In genomic region chr3:156543043-156543555, GRCh38 we compare ENCODE assay signal across 18 cellular contexts. TPM values are rescaled to one million over a fixed set of nuclear protein-coding genes. Genes with fewer than 3 reads are reported as not detected.
DNase-seq lines count a peak whose midpoint lies in the region; ATAC-seq and TF ChIP-seq lines count a peak whose summit lies in the region.
"Had no signal": no experiment of that assay in that cellular context is flagged by ENCODE, and none has a peak within 500 bp of the region (broad histone marks: within the 10 kb centered on the region; RNA-seq: fewer than 3 reads in every experiment).

No MANE protein-coding gene starts in this region.

- no peak overlapping the region for H2AFZ ChIP-seq in hepatocyte

- H3K9me2 ChIP-seq in hepatocyte (replicated peaks; ENCODE audit: insufficient read depth), result no peaks in the 10 kb centered on the region

- peaks cover 4% of the 10 kb centered on the region for H4K20me1 ChIP-seq in hepatocyte (ENCODE audit: insufficient read depth, poor library complexity, severe bottlenecking)

- no peak for TF ChIP-seq EP300 in transverse colon (IDR thresholded peaks at IDR 0.05; ENCODE audit: low read depth)

- in situ Hi-C loops in transverse colon (cut with MboI; ENCODE audit: low pct_ligation_motif_present in 1 of 4, low pct_unique_long_range_greater_than_20kb in 1 of 4, low sequenced_read_pairs in 3 of 4), result loop anchor here in 1 of 4 donors (10.0 kb wide), 1 partner anchor 542 kb away; no protein-coding TSS in a partner anchor

- TF ChIP-seq POLR2A in heart left ventricle (IDR thresholded peaks at IDR 0.05) (no peak), transverse colon (IDR thresholded peaks at IDR 0.05) (no peak), body of pancreas (IDR thresholded peaks at IDR 0.05) (no peak)

- H3K4me3 ChIP-seq in heart left ventricle (no peak overlapping the region), psoas muscle (no peak overlapping the region), transverse colon (no peak overlapping the region), hepatocyte (no peak overlapping the region), body of pancreas (no peak overlapping the region)

- peak overlapping the region; percentile 56 to 89 (median 70) for H3K27ac ChIP-seq in heart left ventricle
- H3K27ac ChIP-seq in psoas muscle, result peak overlapping the region; percentile 33
- H3K27ac ChIP-seq in transverse colon, result peak overlapping the region; percentile 3 to 59 (median 18)
- no peak overlapping the region for H3K27ac ChIP-seq in hepatocyte
- H3K27ac ChIP-seq in body of pancreas, result peak overlapping the region in 2 of 4 donors; percentile 43 to 49
- H3K27ac ChIP-seq: HL-60 had no signal

- intact Hi-C loops in heart left ventricle (cut with DNase I) (loop anchor here in 6 of 10 donors (5.0 to 10.0 kb wide), 5 partner anchors 272 to 594 kb away; no protein-coding TSS in a partner anchor), Right ventricle myocardium superior (cut with DNase I) (no loop called here), psoas muscle (cut with DNase I) (loop anchor here in 1 of 2 donors (10.0 kb wide), 1 partner anchor 272 kb away; no protein-coding TSS in a partner anchor), transverse colon (cut with DNase I; ENCODE audit: low total_unique reads) (loop anchor here (10.0 kb wide), 1 partner anchor 592 kb away; no protein-coding TSS in a partner anchor), body of pancreas (cut with DNase I) (loop anchor here (10.0 kb wide), 1 partner anchor 602 kb away; no protein-coding TSS in a partner anchor)

- no peaks in the 10 kb centered on the region for H3K27me3 ChIP-seq in heart left ventricle
- no peaks in the 10 kb centered on the region for H3K27me3 ChIP-seq in psoas muscle (ENCODE audit: insufficient read depth in 3 of 3, low read length in 2 of 3)
- H3K27me3 ChIP-seq in transverse colon, result no peaks in the 10 kb centered on the region
- no peaks in the 10 kb centered on the region for H3K27me3 ChIP-seq in hepatocyte
- H3K27me3 ChIP-seq in body of pancreas, result no peaks in the 10 kb centered on the region

- peaks cover 24% of the 10 kb centered on the region for H3K79me2 ChIP-seq in hepatocyte

- H3K9me3 ChIP-seq in heart left ventricle, result no peaks in the 10 kb centered on the region
- no peaks in the 10 kb centered on the region for H3K9me3 ChIP-seq in psoas muscle
- no peaks in the 10 kb centered on the region for H3K9me3 ChIP-seq in transverse colon
- H3K9me3 ChIP-seq in hepatocyte (ENCODE audit: low read depth), result no peaks in the 10 kb centered on the region
- no peaks in the 10 kb centered on the region for H3K9me3 ChIP-seq in body of pancreas

- ATAC-seq in heart left ventricle, result no peak
- no peak for ATAC-seq in Right ventricle myocardium superior (ENCODE audit: poor library complexity)
- no peak for ATAC-seq in psoas muscle
- no peak for ATAC-seq in GM21360 (IDR thresholded peaks at IDR 0.05; ENCODE audit: unreplicated experiment)
- ATAC-seq in body of pancreas, result no peak

- no peak overlapping the region for H3K4me2 ChIP-seq in hepatocyte

- no peak for TF ChIP-seq CTCF in heart left ventricle (IDR thresholded peaks at IDR 0.05)
- no peak for TF ChIP-seq CTCF in psoas muscle (IDR thresholded peaks at IDR 0.05)
- TF ChIP-seq CTCF in transverse colon (IDR thresholded peaks at IDR 0.05), result no peak
- no peak for TF ChIP-seq CTCF in hepatocyte (IDR thresholded peaks at IDR 0.05; ENCODE audit: poor library complexity)
- TF ChIP-seq CTCF in body of pancreas (IDR thresholded peaks at IDR 0.05), result no peak

- 52 to 71% (median 63%) methylated on average over 2 of the region's 2 CpGs for WGBS in heart left ventricle, 4 donors
- 67 to 83% (median 75%) methylated on average over 2 of the region's 2 CpGs for WGBS in psoas muscle, 3 donors
- WGBS in transverse colon (ENCODE audit: low coverage in 1 of 2), 2 donors, result 84 to 89% methylated on average over 2 of the region's 2 CpGs
- 95% methylated on average over 2 of the region's 2 CpGs for WGBS in hepatocyte (ENCODE audit: low lambda C conversion rate, missing lambda C conversion rate)
- WGBS in body of pancreas, 2 donors, result 76 to 88% methylated on average over 2 of the region's 2 CpGs

- H3K36me3 ChIP-seq in heart left ventricle (peaks cover 0 to 98% (median 90%) of the 10 kb centered on the region in 9 donors), psoas muscle (ENCODE audit: insufficient read depth in 1 of 2, low read depth in 1 of 2) (peaks cover 9 to 86% of the 10 kb centered on the region in 2 donors), transverse colon (peaks cover 0 to 44% (median 2%) of the 10 kb centered on the region in 4 donors), hepatocyte (replicated peaks; ENCODE audit: insufficient read depth, low read depth) (no peaks in the 10 kb centered on the region), body of pancreas (replicated peaks in 1 of 2; ENCODE audit: insufficient read depth in 1 of 2, low read depth in 2 of 2) (peaks cover 14 to 25% of the 10 kb centered on the region in 2 donors)

- H3K4me1 ChIP-seq in heart left ventricle (peaks cover 8 to 75% (median 55%) of the 10 kb centered on the region in 12 donors), psoas muscle (peaks cover 29% of the 10 kb centered on the region), transverse colon (peaks cover under 1 to 35% (median 5%) of the 10 kb centered on the region in 4 donors), hepatocyte (ENCODE audit: insufficient read depth) (no peaks in the 10 kb centered on the region), body of pancreas (peaks cover 41% of the 10 kb centered on the region)

- no peak for DNase-seq in heart left ventricle
- DNase-seq in Right ventricle myocardium superior, result no peak
- peak; percentile 79 for DNase-seq in dermis blood vessel endothelial cell
- DNase-seq in psoas muscle, result no peak
- no peak for DNase-seq in transverse colon
- DNase-seq in hepatocyte (ENCODE audit: low spot score), result no peak
- DNase-seq in body of pancreas, result no peak
- DNase-seq: ACHN; activated CD4-positive, alpha-beta T cell treated with anti-CD3 and anti-CD28 coated beads for 48 hours; activated naive CD4-positive, alpha-beta T cell; DMS 273 treated with DMSO at 0.1 percent for 48 hours; kidney; NCI-H2081; NCI-H524; stimulated activated CD4-positive, alpha-beta T cell treated with anti-CD3 and anti-CD28 coated beads, Interleukin-4, amount 100 ng/mL, for 1 hour; trophoblast cell had no signal

RNA-seq across cellular contexts. Expression of gene SSR3, which starts 11.8 kb away (rescaled TPM):
- total RNA-seq in heart left ventricle (100 to 1,000 TPM; 171 to 456 (median 197) TPM), Right ventricle myocardium superior (192 TPM), dermis blood vessel endothelial cell (290 and 364 TPM in 2 replicates), psoas muscle (100 to 1,000 TPM in 1 of 4 donors, 10 to 100 TPM in 3; 53.2 to 121 (median 71.0) TPM), transverse colon (10 to 100 TPM; 21.7 to 68.8 (median 50.1) TPM), hepatocyte (176 and 189 TPM in 2 replicates), body of pancreas (10 to 100 TPM; 77.1 to 97.5 TPM)
- polyA plus RNA-seq in heart left ventricle (100 to 1,000 TPM; 112 to 900 TPM), psoas muscle (100 to 1,000 TPM in 1 of 3 donors, 10 to 100 TPM in 2; 70.8 to 252 (median 81.6) TPM), hepatocyte (221 and 271 TPM in 2 replicates)
